23 cellular contexts compared by ENCODE assay signal in the genomic region with DNA sequence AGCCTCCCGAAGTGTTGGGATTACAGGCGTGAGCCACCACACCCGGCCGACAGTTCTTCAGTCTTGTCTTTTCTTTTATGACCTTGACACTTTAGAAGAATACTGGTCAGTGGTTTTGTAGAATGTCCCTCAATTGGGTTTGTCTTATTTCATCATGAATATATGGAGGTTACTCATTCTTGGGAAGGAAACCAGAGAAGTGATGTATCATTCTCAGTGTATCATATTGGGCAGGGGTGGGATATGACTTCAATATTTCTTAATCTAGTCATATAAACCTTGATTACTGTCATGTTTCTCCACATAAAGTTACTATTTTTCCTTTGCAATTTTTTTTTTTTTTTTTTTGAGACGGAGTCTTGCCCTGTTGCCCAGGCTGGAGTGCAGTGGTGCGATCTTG. TPM values are rescaled to one million over a fixed set of nuclear protein-coding genes. Genes with fewer than 3 reads are reported as not detected.
DNase-seq lines count a peak whose midpoint lies in the region; ATAC-seq and TF ChIP-seq lines count a peak whose summit lies in the region.
"Had no signal": no experiment of that assay in that cellular context is flagged by ENCODE, and none has a peak within 500 bp of the region (broad histone marks: within the 10 kb centered on the region; RNA-seq: fewer than 3 reads in every experiment).

No MANE protein-coding gene starts in this region.

- 96 to 100% methylated on average over 5 to 6 of the region's 6 CpGs for WGBS in esophagus squamous epithelium, 2 donors

- TF ChIP-seq CTCF in esophagus squamous epithelium (IDR thresholded peaks at IDR 0.05), result no peak

- no peak overlapping the region for H3K4me3 ChIP-seq in esophagus squamous epithelium
- no peak overlapping the region for H3K4me3 ChIP-seq in CD8-positive, alpha-beta memory T cell (ENCODE audit: low read length)
- H3K4me3 ChIP-seq: breast epithelium, lower lobe of right lung had no signal

- DNase-seq in GM04503 (ENCODE audit: low read depth) (peak; percentile 25), NCI-H226 (peak; percentile 8), esophagus squamous epithelium (lab: John Stamatoyannopoulos, UW) (no peak), stromal cell of bone marrow (ENCODE audit: low read depth) (peak; percentile 71), DMS79 treated with DMSO at 0.1 percent for 48 hours (lab: John Stamatoyannopoulos, UW) (no peak)
- no peak for DNase-seq in CD8-positive, alpha-beta memory T cell
- DNase-seq: activated CD4-positive, alpha-beta memory T cell treated with anti-CD3 and anti-CD28 coated beads, Interleukin-2, amount 10 ng/mL, durations not matched to agents 7 days and 5 days; activated CD4-positive, CD25-positive, alpha-beta regulatory T cell; cortex of kidney; DND-41; kidney; lower lobe of right lung; MM.1S; NCI-H146; NCI-H2171; NCI-H526; small intestine; stimulated activated CD4-positive, alpha-beta T cell treated with anti-CD3 and anti-CD28 coated beads, Interleukin-2, amount 100 ng/mL, for 48 hours; stimulated activated naive CD4-positive, alpha-beta T cell; T-helper 9 cell had no signal

- H3K27ac Mint-ChIP-seq in CD8-positive, alpha-beta memory T cell, result peak overlapping the region in 1 of 8 donors; percentile 9
- H3K27ac Mint-ChIP-seq: activated CD4-positive, alpha-beta memory T cell treated with anti-CD3 and anti-CD28 coated beads, Interleukin-2, amount 10 ng/mL, durations not matched to agents 7 days and 5 days; B cell had no signal

- H3K27ac ChIP-seq in esophagus squamous epithelium, result peak overlapping the region in 3 of 4 donors; percentile 47 to 62 (median 49)
- no peak overlapping the region for H3K27ac ChIP-seq in CD8-positive, alpha-beta memory T cell (ENCODE audit: low read depth, low read length)

- no peak for ATAC-seq in HG03135 (IDR thresholded peaks at IDR 0.05; ENCODE audit: unreplicated experiment)
- ATAC-seq: lower lobe of right lung had no signal

- CTCF ChIA-PET in CD8-positive, alpha-beta memory T cell (lab: Charles Lee), result no interaction called here

- H3K27me3 Mint-ChIP-seq in CD8-positive, alpha-beta memory T cell, result no peaks in the 10 kb centered on the region
- H3K27me3 Mint-ChIP-seq: activated CD4-positive, alpha-beta memory T cell treated with anti-CD3 and anti-CD28 coated beads, Interleukin-2, amount 10 ng/mL, durations not matched to agents 7 days and 5 days; B cell had no signal

- no peaks in the 10 kb centered on the region for H3K27me3 ChIP-seq in esophagus squamous epithelium
- H3K27me3 ChIP-seq in CD8-positive, alpha-beta memory T cell (ENCODE audit: insufficient read depth, low read length, poor library complexity, severe bottlenecking), result no peaks in the 10 kb centered on the region
- H3K27me3 ChIP-seq: breast epithelium had no signal

- H3K36me3 ChIP-seq in esophagus squamous epithelium, result no peaks in the 10 kb centered on the region
- no peaks in the 10 kb centered on the region for H3K36me3 ChIP-seq in CD8-positive, alpha-beta memory T cell (ENCODE audit: insufficient read depth, low read length)
- H3K36me3 ChIP-seq: breast epithelium, lower lobe of right lung had no signal

- intact Hi-C loops in esophagus squamous epithelium (cut with DNase I), result no loop called here

- POLR2A ChIA-PET in CD8-positive, alpha-beta memory T cell (lab: Charles Lee), result no interaction called here

- no peaks in the 10 kb centered on the region for H3K9me3 Mint-ChIP-seq in CD8-positive, alpha-beta memory T cell
- H3K9me3 Mint-ChIP-seq: activated CD4-positive, alpha-beta memory T cell treated with anti-CD3 and anti-CD28 coated beads, Interleukin-2, amount 10 ng/mL, durations not matched to agents 7 days and 5 days had no signal

- peaks cover 0 to 57% (median 4%) of the 10 kb centered on the region in 3 donors for H3K4me1 ChIP-seq in esophagus squamous epithelium
- H3K4me1 ChIP-seq in CD8-positive, alpha-beta memory T cell (ENCODE audit: insufficient read depth, low read length), result no peaks in the 10 kb centered on the region
- H3K4me1 ChIP-seq: breast epithelium had no signal

- TF ChIP-seq POLR2A in esophagus squamous epithelium (IDR thresholded peaks at IDR 0.05), result no peak

- peaks cover 0 to 2% (median 0%) of the 10 kb centered on the region in 3 donors for H3K36me3 Mint-ChIP-seq in CD8-positive, alpha-beta memory T cell

- H3K9me3 ChIP-seq in esophagus squamous epithelium, result no peaks in the 10 kb centered on the region
- no peaks in the 10 kb centered on the region for H3K9me3 ChIP-seq in CD8-positive, alpha-beta memory T cell (ENCODE audit: low read length)
- H3K9me3 ChIP-seq: breast epithelium, lower lobe of right lung had no signal

- H3K4me3 Mint-ChIP-seq in CD8-positive, alpha-beta memory T cell, result no peak overlapping the region
- H3K4me3 Mint-ChIP-seq: activated CD4-positive, alpha-beta memory T cell treated with anti-CD3 and anti-CD28 coated beads, Interleukin-2, amount 10 ng/mL, durations not matched to agents 7 days and 5 days; B cell had no signal

- peaks cover 10 to 25% (median 11%) of the 10 kb centered on the region in 3 donors for H3K4me1 Mint-ChIP-seq in CD8-positive, alpha-beta memory T cell
- H3K4me1 Mint-ChIP-seq: activated CD4-positive, alpha-beta memory T cell treated with anti-CD3 and anti-CD28 coated beads, Interleukin-2, amount 10 ng/mL, durations not matched to agents 7 days and 5 days; B cell had no signal

RNA-seq across cellular contexts. Expression of gene SNTB2, which starts 36.9 kb away (rescaled TPM):
- 10 to 100 TPM; 25.5 to 49.6 (median 25.9) TPM for total RNA-seq in esophagus squamous epithelium
- 10 to 100 TPM; 13.6 to 14.9 TPM for total RNA-seq in CD8-positive, alpha-beta memory T cell
- 28.2 TPM for polyA plus RNA-seq in CD8-positive, alpha-beta memory T cell

Comparison
In these comparisons a context has a peak if more than half of its experiments do, and no peak if none do; other contexts are left out.
1. DNase-seq: peak in GM04503 (single experiment), NCI-H226 (single experiment) and stromal cell of bone marrow (single experiment); none in esophagus squamous epithelium (single experiment), CD8-positive, alpha-beta memory T cell (0 of 5) and DMS79 treated with DMSO at 0.1 percent for 48 hours (single experiment).